ENCODE assay signal across 1 cellular context in genomic region chr12:10453-10852, GRCh38. TPM values are rescaled to one million over a fixed set of nuclear protein-coding genes. Genes with fewer than 3 reads are reported as not detected.
"Had no signal": no experiment of that assay in that cellular context is flagged by ENCODE, and none has a peak within 500 bp of the region (broad histone marks: within the 10 kb centered on the region; RNA-seq: fewer than 3 reads in every experiment).

No MANE protein-coding gene starts in this region.

RNA-seq across cellular contexts. Expression of gene IQSEC3, which starts 56.1 kb away (rescaled TPM):
- total RNA-seq: mammary epithelial cell had no signal
